ENCODE assay signal across 29 cellular contexts in the genomic region with DNA sequence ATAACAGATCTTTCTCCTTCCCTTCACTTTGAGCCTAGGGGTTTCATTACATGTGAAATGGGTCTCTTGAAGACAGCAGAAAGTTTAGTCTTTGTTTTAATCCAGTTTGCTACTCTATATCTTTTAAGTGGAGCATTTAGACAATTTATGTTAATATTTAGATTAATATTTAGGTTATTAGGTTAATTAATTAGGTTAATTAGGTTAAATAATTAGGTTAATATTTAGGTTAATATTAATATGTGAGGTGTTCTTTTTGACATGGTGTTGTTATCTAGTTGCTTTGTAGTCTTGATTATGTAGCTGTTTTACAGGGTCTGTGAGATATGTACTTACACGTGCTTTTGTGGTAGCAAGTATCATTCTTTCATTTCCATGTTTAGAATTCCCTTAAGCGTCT.
"Had no signal": no experiment of that assay in that cellular context is flagged by ENCODE, and none has a peak within 500 bp of the region (broad histone marks: within the 10 kb centered on the region; RNA-seq: fewer than 3 reads in every experiment).

No MANE protein-coding gene starts in this region.

- H3K27ac Mint-ChIP-seq: dendritic cell treated with granulocyte-macrophage colony-stimulating factor and Interleukin-4, amounts not matched to agents 40 ng/mL and 50 ng/mL, for 4 days; effector memory CD8-positive, alpha-beta T cell; endodermal cell had no signal

- H3K27me3 Mint-ChIP-seq: dendritic cell treated with granulocyte-macrophage colony-stimulating factor and Interleukin-4, amounts not matched to agents 40 ng/mL and 50 ng/mL, for 4 days had no signal

- ATAC-seq: effector memory CD8-positive, alpha-beta T cell; esophagus mucosa; foreskin keratinocyte; gastrocnemius medialis; gastroesophageal sphincter; heart left ventricle; heart right ventricle had no signal

- DNase-seq: colonic mucosa; cortex of kidney; dermis blood vessel endothelial cell; dorsolateral prefrontal cortex; effector CD4-positive, alpha-beta T cell; effector CD8-positive, alpha-beta T cell; effector memory CD4-positive, alpha-beta T cell; effector memory CD8-positive, alpha-beta T cell; endodermal cell; erythroblast; esophagus squamous epithelium; foreskin fibroblast; foreskin keratinocyte; foreskin melanocyte; gastrocnemius medialis; glutamatergic neuron; head of caudate nucleus; heart left ventricle; heart right ventricle had no signal

- H3K4me3 ChIP-seq: colonic mucosa, coronary artery, dorsolateral prefrontal cortex, esophagus muscularis mucosa, esophagus squamous epithelium, gastrocnemius medialis, gastroesophageal sphincter, heart left ventricle, heart right ventricle had no signal

- H3K4me1 ChIP-seq: colonic mucosa, esophagus muscularis mucosa, esophagus squamous epithelium, foreskin keratinocyte, gastrocnemius medialis, gastroesophageal sphincter, heart left ventricle, heart right ventricle had no signal

- H3K27ac ChIP-seq: colonic mucosa, coronary artery, dorsolateral prefrontal cortex, epithelial cell of prostate, esophagus muscularis mucosa, esophagus squamous epithelium, foreskin keratinocyte, gastrocnemius medialis, gastroesophageal sphincter, heart left ventricle, heart right ventricle had no signal

- H3K36me3 ChIP-seq: colonic mucosa, esophagus muscularis mucosa, esophagus squamous epithelium, gastrocnemius medialis, gastroesophageal sphincter, heart left ventricle, heart right ventricle had no signal

- H3K27me3 ChIP-seq: colonic mucosa, esophagus muscularis mucosa, esophagus squamous epithelium, foreskin keratinocyte, gastrocnemius medialis, gastroesophageal sphincter, heart left ventricle, heart right ventricle had no signal

- H3K4me3 Mint-ChIP-seq: dendritic cell treated with granulocyte-macrophage colony-stimulating factor and Interleukin-4, amounts not matched to agents 40 ng/mL and 50 ng/mL, for 4 days; effector memory CD8-positive, alpha-beta T cell; endodermal cell had no signal

- H3K4me1 Mint-ChIP-seq: endodermal cell had no signal

- FAIRE-seq: colon, endometrium, endothelial cell of umbilical vein, frontal cortex had no signal

- H3K9me3 ChIP-seq: colonic mucosa, gastrocnemius medialis had no signal
